In genomic region chr10:122243560-122243959, GRCh38 we compare ENCODE assay signal across 26 cellular contexts. TPM values are rescaled to one million over a fixed set of nuclear protein-coding genes. Genes with fewer than 3 reads are reported as not detected.
"Had no signal": no experiment of that assay in that cellular context is flagged by ENCODE, and none has a peak within 500 bp of the region (broad histone marks: within the 10 kb centered on the region; RNA-seq: fewer than 3 reads in every experiment).

No MANE protein-coding gene starts in this region.

- H3K36me3 Mint-ChIP-seq: activated naive CD4-positive, alpha-beta T cell treated with anti-CD3 and anti-CD28 coated beads, Interleukin-2, amount 10 ng/mL, durations not matched to agents 7 days and 5 days; activated naive CD8-positive, alpha-beta T cell treated with anti-CD3 and anti-CD28 coated beads, Interleukin-2, amount 10 ng/mL, durations not matched to agents 7 days and 5 days had no signal

- H3K4me1 ChIP-seq: ascending aorta, spleen, testis, transverse colon had no signal

- ATAC-seq: activated T-cell treated with anti-CD3 and anti-CD28 coated beads, Interleukin-2, amount 50 U/mL, for 72 hours; left lobe of liver; mucosa of descending colon had no signal

- H3K36me3 ChIP-seq: brain microvascular endothelial cell, ovary had no signal

- H3K4me1 Mint-ChIP-seq: activated naive CD4-positive, alpha-beta T cell treated with anti-CD3 and anti-CD28 coated beads, Interleukin-2, amount 10 ng/mL, durations not matched to agents 7 days and 5 days; activated naive CD8-positive, alpha-beta T cell treated with anti-CD3 and anti-CD28 coated beads, Interleukin-2, amount 10 ng/mL, durations not matched to agents 7 days and 5 days had no signal

- H3K9me3 ChIP-seq: ascending aorta, heart right ventricle, mucosa of descending colon, ovary, spleen, testis, transverse colon had no signal

- H3K27ac Mint-ChIP-seq: activated naive CD4-positive, alpha-beta T cell treated with anti-CD3 and anti-CD28 coated beads, Interleukin-2, amount 10 ng/mL, durations not matched to agents 7 days and 5 days; activated naive CD8-positive, alpha-beta T cell treated with anti-CD3 and anti-CD28 coated beads, Interleukin-2, amount 10 ng/mL, durations not matched to agents 7 days and 5 days; activated T-cell treated with anti-CD3 and anti-CD28 coated beads, Interleukin-2, amount 50 U/mL, for 72 hours; nephron; progenitor cell of endocrine pancreas had no signal

- H3K4me3 ChIP-seq: ascending aorta, heart right ventricle, lung, mucosa of descending colon, ovary, spleen, testis, transverse colon had no signal

- H3K27ac ChIP-seq: ascending aorta, brain microvascular endothelial cell, ovary, spleen, testis, transverse colon, VCaP had no signal

- H3K27me3 Mint-ChIP-seq: activated naive CD4-positive, alpha-beta T cell treated with anti-CD3 and anti-CD28 coated beads, Interleukin-2, amount 10 ng/mL, durations not matched to agents 7 days and 5 days; activated naive CD8-positive, alpha-beta T cell treated with anti-CD3 and anti-CD28 coated beads, Interleukin-2, amount 10 ng/mL, durations not matched to agents 7 days and 5 days; progenitor cell of endocrine pancreas had no signal

- H3K9me3 Mint-ChIP-seq: activated naive CD4-positive, alpha-beta T cell treated with anti-CD3 and anti-CD28 coated beads, Interleukin-2, amount 10 ng/mL, durations not matched to agents 7 days and 5 days; activated naive CD8-positive, alpha-beta T cell treated with anti-CD3 and anti-CD28 coated beads, Interleukin-2, amount 10 ng/mL, durations not matched to agents 7 days and 5 days; activated T-cell treated with anti-CD3 and anti-CD28 coated beads, Interleukin-2, amount 50 U/mL, for 72 hours; nephron had no signal

- DNase-seq: activated CD4-positive, alpha-beta T cell treated with anti-CD3 and anti-CD28 coated beads for 4 hours; activated CD4-positive, alpha-beta T cell treated with anti-CD3 and anti-CD28 coated beads, Interleukin-2, amount 50 U/mL, for 4 hours; activated effector memory CD4-positive, alpha-beta T cell treated with Interleukin-2 at 50 U/mL for 16 hours; activated naive CD4-positive, alpha-beta T cell treated with anti-CD3 and anti-CD28 coated beads, Interleukin-2, amount 10 ng/mL, durations not matched to agents 7 days and 5 days; activated naive CD8-positive, alpha-beta T cell treated with anti-CD3 and anti-CD28 coated beads, Interleukin-2, amount 10 ng/mL, durations not matched to agents 7 days and 5 days; activated T-cell treated with anti-CD3 and anti-CD28 coated beads for 4 hours; activated T-cell treated with anti-CD3 and anti-CD28 coated beads, Interleukin-2, amount 50 U/mL, for 72 hours; brain microvascular endothelial cell; central memory CD4-positive, alpha-beta T cell; heart right ventricle; mucosa of descending colon; ovary; stimulated activated naive CD4-positive, alpha-beta T cell; testis; transverse colon had no signal

- H3K4me3 Mint-ChIP-seq: activated naive CD4-positive, alpha-beta T cell treated with anti-CD3 and anti-CD28 coated beads, Interleukin-2, amount 10 ng/mL, durations not matched to agents 7 days and 5 days; activated naive CD8-positive, alpha-beta T cell treated with anti-CD3 and anti-CD28 coated beads, Interleukin-2, amount 10 ng/mL, durations not matched to agents 7 days and 5 days; activated T-cell treated with anti-CD3 and anti-CD28 coated beads, Interleukin-2, amount 50 U/mL, for 72 hours; nephron had no signal

- H3K27me3 ChIP-seq: ascending aorta, brain microvascular endothelial cell, heart right ventricle, ovary, spleen, testis, transverse colon had no signal

RNA-seq across cellular contexts. Expression of gene BTBD16, which starts 27.5 kb away (rescaled TPM):
- total RNA-seq: activated naive CD8-positive, alpha-beta T cell treated with anti-CD3 and anti-CD28 coated beads, Interleukin-2, amount 10 ng/mL, durations not matched to agents 7 days and 5 days; activated T-cell treated with anti-CD3 and anti-CD28 coated beads, Interleukin-2, amount 50 U/mL, for 72 hours; ascending aorta; endothelial cell of umbilical vein; fibroblast of villous mesenchyme; mesenteric fat pad; progenitor cell of endocrine pancreas; spleen; T-helper 1 cell treated with Interleukin-12 subunit alpha and Interleukin-12 subunit beta and Interleukin-4 antibody, amounts not matched to agents 30 ng/mL and 1 ng/mL, for 36 hours; transverse colon had no signal
- polyA plus RNA-seq: ovary had no signal
